ENCODE assay signal across 8 cellular contexts in genomic region chr2:181106789-181107418, GRCh38.
DNase-seq lines count a peak whose midpoint lies in the region; ATAC-seq and TF ChIP-seq lines count a peak whose summit lies in the region.

No MANE protein-coding gene starts in this region.

- DNase-seq in AG10803 (ENCODE audit: low read depth): peak; percentile 86
- DNase-seq in RPMI7951 (ENCODE audit: low read depth): peak; percentile 91
- DNase-seq in fibroblast of peridontal ligament (ENCODE audit: extremely low read depth): peak; percentile 90
- DNase-seq in H9: no peak
- no peak for DNase-seq in anterior cingulate cortex (lab: John Stamatoyannopoulos, UW)
- no peak for DNase-seq in nephron progenitor cell

- H2BK12ac ChIP-seq in H9 (ENCODE audit: insufficient read length, low read depth, low read length): no peak overlapping the region

- no peak overlapping the region for H3K4ac ChIP-seq in H9 (ENCODE audit: low read depth, low read length)

- H3K4me3 Mint-ChIP-seq in H9 (no peak overlapping the region), nephron progenitor cell (no peak overlapping the region)

- ATAC-seq in GM19025 (IDR thresholded peaks at IDR 0.05; ENCODE audit: low read depth, unreplicated experiment): peak; percentile 98
- ATAC-seq in HG03066 (IDR thresholded peaks at IDR 0.05; ENCODE audit: low read depth, unreplicated experiment): peak; percentile 97

- H3K4me2 ChIP-seq in H9 (ENCODE audit: insufficient read depth, insufficient read length, low read length): no peak overlapping the region

- H4K20me1 ChIP-seq in H9 (ENCODE audit: control insufficient read depth, insufficient read depth, insufficient read length): no peaks in the 10 kb centered on the region

- H4K8ac ChIP-seq in H9 (replicated peaks; ENCODE audit: insufficient read length, low read depth, low read length): no peak overlapping the region

- no peak overlapping the region for H2BK5ac ChIP-seq in H9 (ENCODE audit: insufficient read length, low read length)

- no peaks in the 10 kb centered on the region for H3K27me3 ChIP-seq in H9 (ENCODE audit: insufficient read depth, low read length)

- H3K36me3 Mint-ChIP-seq in H9 (ENCODE audit: insufficient read depth in 1 of 3, low read depth in 3 of 3) (no peaks in the 10 kb centered on the region), nephron progenitor cell (ENCODE audit: low read depth) (no peaks in the 10 kb centered on the region)

- no peak overlapping the region for H2AK5ac ChIP-seq in H9 (ENCODE audit: insufficient read length, low read length)

- H2AFZ ChIP-seq in H9 (ENCODE audit: low read length): no peak overlapping the region

- H3K9ac ChIP-seq in H9 (ENCODE audit: extremely low read depth, insufficient read length, low read length): no peak overlapping the region

- no peak overlapping the region for H3K4me3 ChIP-seq in AG10803 (ENCODE audit: low read length)

- no peak overlapping the region for H3K27ac ChIP-seq in H9 (ENCODE audit: insufficient read length, low read depth, low read length)

- H3K27ac Mint-ChIP-seq in H9 (peak overlapping the region in 1 of 3 experiments; percentile 52; a peak in 1 of 7 replicates), nephron progenitor cell (no peak overlapping the region)

- H3T11ph ChIP-seq in H9 (ENCODE audit: low read length): no peak overlapping the region

- H3K18ac ChIP-seq in H9 (ENCODE audit: insufficient read length, low read depth, low read length): no peak overlapping the region

- peaks cover 5% of the 10 kb centered on the region; the same call in 1 of the 2 replicates for H3K4me1 ChIP-seq in H9 (ENCODE audit: insufficient read depth, low read length)

- H3K27me3 Mint-ChIP-seq in H9 (ENCODE audit: low read depth): no peaks in the 10 kb centered on the region
- H3K27me3 Mint-ChIP-seq in nephron progenitor cell (ENCODE audit: low read depth, poor library complexity): peaks cover 5% of the 10 kb centered on the region

- no peak overlapping the region for H3K23ac ChIP-seq in H9 (ENCODE audit: insufficient read length, low read depth, low read length)

- H4K91ac ChIP-seq in H9 (ENCODE audit: insufficient read length, low read depth, low read length): no peak overlapping the region

- no peak overlapping the region for H3K14ac ChIP-seq in H9 (ENCODE audit: insufficient read depth, low read length)

- H3K79me1 ChIP-seq in H9 (ENCODE audit: insufficient read depth, low read depth, low read length, poor library complexity, severe bottlenecking): no peaks in the 10 kb centered on the region

- no peak overlapping the region for H4K5ac ChIP-seq in H9 (ENCODE audit: insufficient read length, low read depth, low read length)

- H3K9me3 Mint-ChIP-seq in H9: no peaks in the 10 kb centered on the region
- no peaks in the 10 kb centered on the region for H3K9me3 Mint-ChIP-seq in nephron progenitor cell

- H3K23me2 ChIP-seq in H9 (ENCODE audit: insufficient read length, low read depth, low read length, poor library complexity, severe bottlenecking): no peaks in the 10 kb centered on the region

- H3K9me3 ChIP-seq in H9 (ENCODE audit: control insufficient read depth, low read depth, low read length): no peaks in the 10 kb centered on the region

- TF ChIP-seq CTCF in AG10803 (conservative IDR thresholded peaks at IDR 0.05; ENCODE audit: low read length): no peak
- no peak for TF ChIP-seq CTCF in H9 (conservative IDR thresholded peaks at IDR 0.05)
- TF ChIP-seq CTCF in nephron progenitor cell (IDR thresholded peaks at IDR 0.05): no peak

- H3K4me1 Mint-ChIP-seq in H9: peaks cover 19 to 21% of the 10 kb centered on the region in 2 experiments
- no peaks in the 10 kb centered on the region for H3K4me1 Mint-ChIP-seq in nephron progenitor cell

- H2BK120ac ChIP-seq in H9 (ENCODE audit: low read depth, low read length, poor library complexity, severe bottlenecking): no peak overlapping the region

- no peak overlapping the region for H2BK15ac ChIP-seq in H9 (ENCODE audit: low read depth, low read length)

- no peak overlapping the region for H3K56ac ChIP-seq in H9 (ENCODE audit: insufficient read length, low read depth, low read length)

- no peak overlapping the region for H2BK20ac ChIP-seq in H9 (ENCODE audit: low read depth, low read length, poor library complexity, severe bottlenecking)

- no peaks in the 10 kb centered on the region for H3K79me2 ChIP-seq in H9 (ENCODE audit: insufficient read depth, low read length)

Comparison
In these comparisons a context has a peak if more than half of its experiments do, and no peak if none do; other contexts are left out.
1. DNase-seq: peak in AG10803 (single experiment), RPMI7951 (single experiment) and fibroblast of peridontal ligament (single experiment); none in H9 (single experiment), anterior cingulate cortex (0 of 58) and nephron progenitor cell (single experiment).